ENCODE assay signal across 8 cellular contexts in the genomic region with DNA sequence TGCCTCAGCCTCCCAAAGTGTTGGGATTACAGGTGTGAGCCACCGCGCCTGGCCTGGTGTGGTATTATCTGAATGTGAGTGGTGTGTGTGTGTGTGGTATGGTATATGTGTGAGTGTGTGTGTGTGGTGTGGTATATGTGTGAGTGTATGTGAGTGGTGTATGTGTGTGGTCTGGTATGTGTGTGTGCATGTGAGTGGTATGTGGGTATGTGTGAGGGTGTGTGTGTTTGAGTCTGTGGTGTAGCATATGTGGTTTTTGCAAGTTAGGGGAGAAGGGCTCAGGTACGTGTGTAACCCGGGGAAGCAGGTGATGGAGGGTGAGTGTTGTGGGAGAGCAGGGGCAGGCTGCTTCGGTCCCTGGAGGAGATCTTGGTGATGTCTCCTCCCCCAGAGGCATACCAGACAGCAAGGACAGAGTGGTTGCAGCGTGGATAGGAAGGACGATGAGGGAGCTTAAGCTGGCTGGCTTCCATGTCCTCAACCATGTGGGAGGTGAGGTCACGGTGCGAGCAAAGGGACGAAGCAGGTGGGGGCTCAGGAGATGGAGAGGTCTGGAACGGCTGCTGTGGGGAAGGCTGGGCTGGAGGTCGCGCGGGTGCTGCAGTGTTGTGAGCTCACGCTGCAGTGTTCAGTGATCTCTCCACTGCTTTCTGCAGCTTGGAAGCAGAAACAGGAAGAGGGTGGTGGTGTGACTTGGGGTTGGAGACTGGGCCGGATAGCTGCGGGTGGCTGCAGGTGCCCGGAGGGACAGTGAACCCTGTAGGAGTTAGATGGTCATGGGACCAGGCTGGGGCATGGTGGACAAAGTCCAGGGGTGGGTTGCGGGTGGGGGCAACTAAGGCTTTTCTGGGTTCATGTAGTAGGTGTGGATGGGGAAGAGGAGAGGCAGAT.
DNase-seq lines count a peak whose midpoint lies in the region; ATAC-seq and TF ChIP-seq lines count a peak whose summit lies in the region.

No MANE protein-coding gene starts in this region.

- DNase-seq in DND-41 (no peak), brain microvascular endothelial cell (peak; percentile 43), NCI-H2227 treated with DMSO at 0.1 percent for 48 hours (lab: John Stamatoyannopoulos, UW) (no peak), T-helper 9 cell (no peak), NAMALWA (ENCODE audit: low spot score) (no peak)
- DNase-seq in stimulated activated CD4-positive, alpha-beta T cell treated with anti-CD3 and anti-CD28 coated beads, Interleukin-4, amount 100 ng/mL, for 1 hour: no peak

- H3K4me3 ChIP-seq in DND-41 (ENCODE audit: low read depth in 1 of 2, low read length in 2 of 2) (no peak overlapping the region), brain microvascular endothelial cell (ENCODE audit: low read depth, low read length) (peak overlapping the region; percentile 36), muscle layer of duodenum (ENCODE audit: low read depth in 1 of 2, low read length in 2 of 2) (peak overlapping the region; percentile 15 to 34)

- TF ChIP-seq CTCF in DND-41 (IDR thresholded peaks at IDR 0.05; ENCODE audit: borderline replicate concordance, extremely low read depth, low read length, poor library complexity, severe bottlenecking) (no peak), brain microvascular endothelial cell (IDR thresholded peaks at IDR 0.05; ENCODE audit: low read depth, low read length, missing control alignments) (no peak)

- 0 out of 2 replicates have a peak overlapping the region, but pooled peaks have one; percentile 29 for H2AFZ ChIP-seq in DND-41 (ENCODE audit: low read depth, low read length)

- H3K27me3 ChIP-seq in DND-41 (ENCODE audit: insufficient read depth, low read length, poor library complexity): no peaks in the 10 kb centered on the region
- H3K27me3 ChIP-seq in brain microvascular endothelial cell (replicated peaks): no peaks in the 10 kb centered on the region
- no peaks in the 10 kb centered on the region for H3K27me3 ChIP-seq in muscle layer of duodenum (ENCODE audit: low read depth, low read length)

- H3K4me2 ChIP-seq in DND-41 (ENCODE audit: insufficient read depth, low read length): no peak overlapping the region

- no peaks in the 10 kb centered on the region for H4K20me1 ChIP-seq in DND-41 (ENCODE audit: insufficient read depth, low read length)

- H3K36me3 ChIP-seq in DND-41 (ENCODE audit: insufficient read depth, low read length) (no peaks in the 10 kb centered on the region), brain microvascular endothelial cell (replicated peaks) (peaks cover 92% of the 10 kb centered on the region), muscle layer of duodenum (ENCODE audit: control insufficient read depth in 1 of 2, insufficient read depth in 2 of 2, low read length in 2 of 2) (peaks cover 40 to 41% of the 10 kb centered on the region in 2 donors)

- in situ Hi-C loops in brain microvascular endothelial cell (cut with HindIII; ENCODE audit: low pct_ligation_motif_present, low sequenced_read_pairs): no loop called here

- H3K4me1 ChIP-seq in DND-41 (ENCODE audit: insufficient read depth, low read length) (no peaks in the 10 kb centered on the region), muscle layer of duodenum (ENCODE audit: control insufficient read depth in 1 of 2, insufficient read depth in 2 of 2, low read length in 2 of 2) (peaks cover 34 to 69% of the 10 kb centered on the region in 2 donors)

- H3K9ac ChIP-seq in DND-41 (ENCODE audit: low read depth, low read length): no peak overlapping the region

- ATAC-seq in DND-41 (ENCODE audit: insufficient read depth, low read depth) (peak; percentile 44), HG03175 (IDR thresholded peaks at IDR 0.05; ENCODE audit: unreplicated experiment) (peak; percentile 39)

- H3K9me3 ChIP-seq in DND-41 (ENCODE audit: insufficient read depth, low read length, severe bottlenecking) (no peaks in the 10 kb centered on the region), muscle layer of duodenum (ENCODE audit: control insufficient read depth in 1 of 2, low read length in 2 of 2) (no peaks in the 10 kb centered on the region)

- H3K27ac ChIP-seq in DND-41 (ENCODE audit: low read length) (no peak overlapping the region), brain microvascular endothelial cell (peak overlapping the region; percentile 41), muscle layer of duodenum (ENCODE audit: low read length) (no peak overlapping the region)

- no peaks in the 10 kb centered on the region for H3K79me2 ChIP-seq in DND-41 (ENCODE audit: insufficient read depth, low read length)

Comparison
In these comparisons a context has a peak if more than half of its experiments do, and no peak if none do; other contexts are left out.
1. H3K4me3 ChIP-seq: peak in brain microvascular endothelial cell (single experiment) and muscle layer of duodenum (2 of 2); none in DND-41 (0 of 2).